In the genomic region with DNA sequence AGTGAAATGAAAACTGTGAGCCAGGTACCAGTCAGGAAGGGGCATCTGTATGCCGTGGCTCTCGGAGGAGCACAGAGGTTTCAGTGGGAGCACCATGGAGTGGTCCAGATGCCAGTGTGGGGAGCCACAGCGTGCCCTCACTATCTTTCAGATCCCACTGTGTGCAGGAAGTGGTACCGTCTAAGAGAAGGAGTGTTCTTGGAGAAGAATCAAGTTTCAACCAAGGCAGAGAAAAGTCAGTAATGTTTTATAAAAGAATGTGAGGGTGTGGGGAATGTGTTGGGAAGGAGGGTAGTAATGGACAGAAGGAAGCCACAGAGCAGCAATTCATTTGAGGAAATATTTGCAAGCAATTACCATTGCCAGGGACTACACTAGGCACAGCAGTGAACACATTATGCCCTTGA, we compare ENCODE assay signal across 19 cellular contexts. TPM values are rescaled to one million over a fixed set of nuclear protein-coding genes. Genes with fewer than 3 reads are reported as not detected.
DNase-seq lines count a peak whose midpoint lies in the region; ATAC-seq and TF ChIP-seq lines count a peak whose summit lies in the region.
"Had no signal": no experiment of that assay in that cellular context is flagged by ENCODE, and none has a peak within 500 bp of the region (broad histone marks: within the 10 kb centered on the region; RNA-seq: fewer than 3 reads in every experiment).

No MANE protein-coding gene starts in this region.

- TF ChIP-seq CTCF in cardiac muscle cell (IDR thresholded peaks at IDR 0.05; ENCODE audit: low read depth, low read length) (no peak), right atrium auricular region (IDR thresholded peaks at IDR 0.05) (no peak), adrenal gland (IDR thresholded peaks at IDR 0.05) (no peak)

- no peak for TF ChIP-seq POLR2A in adrenal gland (IDR thresholded peaks at IDR 0.05)

- intact Hi-C loops in adrenal gland (cut with DNase I): no loop called here

- H3K27ac ChIP-seq in cardiac muscle cell (peak overlapping the region; percentile 38), right atrium auricular region (no peak overlapping the region), adrenal gland (peak overlapping the region in 4 of 5 donors; percentile 41 to 90 (median 82))
- H3K27ac ChIP-seq: GM23248 had no signal

- H3K27me3 ChIP-seq in cardiac muscle cell: no peaks in the 10 kb centered on the region
- H3K27me3 ChIP-seq in right atrium auricular region: no peaks in the 10 kb centered on the region
- H3K27me3 ChIP-seq in adrenal gland: no peaks in the 10 kb centered on the region

- H3K4me1 ChIP-seq in cardiac muscle cell (ENCODE audit: low read depth): peaks cover 15% of the 10 kb centered on the region
- H3K4me1 ChIP-seq in right atrium auricular region: peaks cover 0 to 10% of the 10 kb centered on the region in 2 donors
- H3K4me1 ChIP-seq in adrenal gland (replicated peaks in 1 of 2): peaks cover 34 to 52% of the 10 kb centered on the region in 2 donors
- H3K4me1 ChIP-seq: Caco-2 had no signal

- no peaks in the 10 kb centered on the region for H3K9me3 Mint-ChIP-seq in stimulated activated memory B cell treated with anti-CD40 and anti-IgM and Interleukin-4, amounts not matched to agents 10 μg/mL and 1 μg/mL and 100 μg/mL, for 72 hours
- H3K9me3 Mint-ChIP-seq: CD4-positive, alpha-beta T cell had no signal

- no peaks in the 10 kb centered on the region for H3K36me3 Mint-ChIP-seq in stimulated activated memory B cell treated with anti-CD40 and anti-IgM and Interleukin-4, amounts not matched to agents 10 μg/mL and 1 μg/mL and 100 μg/mL, for 72 hours

- H3K9me3 ChIP-seq in cardiac muscle cell (ENCODE audit: low read depth) (no peaks in the 10 kb centered on the region), right atrium auricular region (no peaks in the 10 kb centered on the region), adrenal gland (replicated peaks in 1 of 3) (no peaks in the 10 kb centered on the region)
- H3K9me3 ChIP-seq: Caco-2 had no signal

- no peaks in the 10 kb centered on the region for H3K27me3 Mint-ChIP-seq in stimulated activated memory B cell treated with anti-CD40 and anti-IgM and Interleukin-4, amounts not matched to agents 10 μg/mL and 1 μg/mL and 100 μg/mL, for 72 hours
- H3K27me3 Mint-ChIP-seq: CD4-positive, alpha-beta T cell had no signal

- H3K36me3 ChIP-seq in cardiac muscle cell (no peaks in the 10 kb centered on the region), right atrium auricular region (no peaks in the 10 kb centered on the region), adrenal gland (replicated peaks in 1 of 2) (no peaks in the 10 kb centered on the region)

- H3K4me1 Mint-ChIP-seq in stimulated activated memory B cell treated with anti-CD40 and anti-IgM and Interleukin-4, amounts not matched to agents 10 μg/mL and 1 μg/mL and 100 μg/mL, for 72 hours: no peaks in the 10 kb centered on the region

- DNase-seq in cardiac muscle cell (ENCODE audit: low read depth in 1 of 2, low spot score in 1 of 2): no peak
- DNase-seq in right atrium auricular region (ENCODE audit: low spot score): no peak
- no peak for DNase-seq in adrenal gland
- DNase-seq in dermis blood vessel endothelial cell: peak; percentile 19
- no peak for DNase-seq in SHP77 (lab: John Stamatoyannopoulos, UW)
- DNase-seq in amygdala (lab: John Stamatoyannopoulos, UW): no peak
- DNase-seq: Caco-2; CD4-positive, alpha-beta T cell; EL; GM23248; NCI-H1436 treated with DMSO at 0.1 percent for 48 hours; NCI-H2029; NCI-H446; NCI-H526 treated with DMSO at 0.1 percent for 48 hours; SHP77 treated with DMSO at 0.1 percent for 48 hours had no signal

- H3K27ac Mint-ChIP-seq in stimulated activated memory B cell treated with anti-CD40 and anti-IgM and Interleukin-4, amounts not matched to agents 10 μg/mL and 1 μg/mL and 100 μg/mL, for 72 hours: no peak overlapping the region
- H3K27ac Mint-ChIP-seq: CD4-positive, alpha-beta T cell had no signal

- no peak overlapping the region for H3K4me3 Mint-ChIP-seq in stimulated activated memory B cell treated with anti-CD40 and anti-IgM and Interleukin-4, amounts not matched to agents 10 μg/mL and 1 μg/mL and 100 μg/mL, for 72 hours
- H3K4me3 Mint-ChIP-seq: CD4-positive, alpha-beta T cell had no signal

- H3K4me3 ChIP-seq in cardiac muscle cell (no peak overlapping the region), right atrium auricular region (no peak overlapping the region), adrenal gland (no peak overlapping the region)
- H3K4me3 ChIP-seq: GM12878, GM23248 had no signal

- ATAC-seq in stimulated activated memory B cell treated with anti-CD40 and anti-IgM and Interleukin-4, amounts not matched to agents 10 μg/mL and 1 μg/mL and 100 μg/mL, for 72 hours: peak; percentile 12
- no peak for ATAC-seq in HG03095 (IDR thresholded peaks at IDR 0.05; ENCODE audit: unreplicated experiment)
- ATAC-seq: GM12878 had no signal

- 71 to 83% (median 80%) methylated on average over 4 of the region's 4 CpGs for WGBS in adrenal gland, 4 donors

RNA-seq across cellular contexts. Expression of a gene that starts 35.6 kb away (rescaled TPM):
- total RNA-seq in cardiac muscle cell: 42.3 and 56.3 TPM in 2 replicates
- polyA plus RNA-seq in cardiac muscle cell: 70.4 and 75.7 TPM in 2 replicates
- total RNA-seq in right atrium auricular region: 10 to 100 TPM; 30.1 to 30.4 TPM
- total RNA-seq in adrenal gland: 100 to 1,000 TPM in 3 of 8 donors, 10 to 100 TPM in 5; 58.2 to 145 (median 82.9) TPM
- 100 to 1,000 TPM in 1 of 3 donors, 10 to 100 TPM in 2; 30.4 to 212 (median 54.5) TPM for polyA plus RNA-seq in adrenal gland
- 38.5 and 57.2 TPM in 2 replicates for total RNA-seq in dermis blood vessel endothelial cell
- total RNA-seq: MCF 10A had no signal

Comparison
In these comparisons a context has a peak if more than half of its experiments do, and no peak if none do; other contexts are left out.
1. H3K27ac ChIP-seq: peak in cardiac muscle cell (single experiment) and adrenal gland (4 of 5); none in right atrium auricular region (0 of 2).